1 cellular context compared by ENCODE assay signal in the genomic region with DNA sequence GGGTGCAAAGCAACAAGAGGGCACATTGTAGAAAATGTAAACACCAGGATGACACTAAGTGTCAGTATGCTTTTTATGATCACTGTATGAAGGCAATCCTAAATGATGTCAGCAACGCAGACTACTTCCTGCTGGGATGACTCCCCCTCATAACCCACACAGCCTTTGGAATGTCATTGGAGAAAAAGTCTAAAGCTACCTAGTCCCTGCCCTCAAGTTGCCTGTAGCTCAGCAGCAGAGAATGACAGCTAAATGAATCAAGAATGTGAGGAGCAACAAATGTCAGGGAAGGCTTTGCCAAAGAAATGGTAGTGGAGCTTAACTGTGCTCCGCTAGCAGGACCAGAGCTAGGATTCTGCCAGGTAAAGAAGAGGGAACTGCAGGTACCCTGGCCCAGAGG.
TF ChIP-seq lines count a peak whose summit lies in the region.

No MANE protein-coding gene starts in this region.

TF ChIP-seq in H1, 55 proteins besides CTCF, POLR2A, EP300 and RAD21:
- TF ChIP-seq GABPA (IDR thresholded peaks at IDR 0.05; ENCODE audit: borderline replicate concordance, insufficient read depth, low read length) (no peak), SP2 (IDR thresholded peaks at IDR 0.05; ENCODE audit: low read length) (no peak), SUZ12 (IDR thresholded peaks at IDR 0.05; ENCODE audit: low read length) (no peak), CEBPB (IDR thresholded peaks at IDR 0.05; ENCODE audit: low read depth, low read length) (no peak), ASH2L (IDR thresholded peaks at IDR 0.05; ENCODE audit: low read length) (no peak), JUND (IDR thresholded peaks at IDR 0.05; ENCODE audit: low read length) (no peak), PHF8 (conservative IDR thresholded peaks at IDR 0.05; ENCODE audit: low read depth, low read length) (no peak), EZH2 (IDR thresholded peaks at IDR 0.05; ENCODE audit: low read depth, low read length, severe bottlenecking) (no peak), CTBP2 (IDR thresholded peaks at IDR 0.05; ENCODE audit: borderline replicate concordance, insufficient read depth, insufficient read length, low read length) (no peak), MAFK (IDR thresholded peaks at IDR 0.05; ENCODE audit: low read depth, low read length) (no peak), POU5F1 (IDR thresholded peaks at IDR 0.05; ENCODE audit: low read depth, low read length) (no peak), SP4 (IDR thresholded peaks at IDR 0.05; ENCODE audit: low read length) (no peak), BCL11A (IDR thresholded peaks at IDR 0.05; ENCODE audit: low read depth in 2 of 2, low read length in 2 of 2) (no peak), KDM5A (IDR thresholded peaks at IDR 0.05; ENCODE audit: low read length) (no peak), YY1 (IDR thresholded peaks at IDR 0.05; ENCODE audit: low read depth, low read length) (no peak), NRF1 (IDR thresholded peaks at IDR 0.05; ENCODE audit: low read depth, low read length) (no peak)
TF ChIP-seq in H1: peak in this region for 0.
